Comparison of ENCODE assay signal across 24 cellular contexts in the genomic region with DNA sequence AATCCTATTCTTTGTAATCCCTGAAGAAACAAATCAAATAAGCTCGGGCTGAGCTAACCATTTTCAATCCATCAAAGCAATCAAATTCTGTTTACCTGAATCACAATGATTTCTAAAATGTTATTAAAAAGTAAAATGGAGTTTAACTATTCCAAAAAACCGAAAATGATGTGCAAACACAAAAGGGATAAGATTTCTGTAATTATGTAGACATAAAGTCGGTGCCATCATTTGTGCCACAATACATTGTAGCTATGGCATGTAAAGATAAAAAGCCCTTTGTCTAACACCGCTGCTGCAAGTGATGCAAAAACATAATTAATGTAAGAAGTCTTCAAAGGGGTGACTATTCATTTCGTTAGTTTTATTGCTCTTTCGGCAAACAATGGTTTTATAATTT.
DNase-seq lines count a peak whose midpoint lies in the region; ATAC-seq and TF ChIP-seq lines count a peak whose summit lies in the region.
"Had no signal": no experiment of that assay in that cellular context is flagged by ENCODE, and none has a peak within 500 bp of the region (broad histone marks: within the 10 kb centered on the region; RNA-seq: fewer than 3 reads in every experiment).

No MANE protein-coding gene starts in this region.

- ATAC-seq in HCT116: no peak
- no peak for ATAC-seq in HG03045 (IDR thresholded peaks at IDR 0.05; ENCODE audit: unreplicated experiment)
- ATAC-seq: A549 had no signal

- H3K9me2 ChIP-seq in HCT116 (ENCODE audit: insufficient read depth): no peaks in the 10 kb centered on the region

- H3K4me2 ChIP-seq in HCT116 (ENCODE audit: low read length): no peak overlapping the region
- H3K4me2 ChIP-seq: A549; BLaER1 treated with 17β-estradiol and CSF1 and Interleukin-3, amounts not matched to agents 10 nM and 100 nM had no signal

- H2AFZ ChIP-seq in HCT116 (ENCODE audit: low read depth, low read length, poor library complexity, severe bottlenecking): no peak overlapping the region

- H3K4me1 Mint-ChIP-seq in endodermal cell (peaks cover 51% of the 10 kb centered on the region), osteocyte (ENCODE audit: unreplicated experiment) (no peaks in the 10 kb centered on the region), nephron progenitor cell (peaks cover 17% of the 10 kb centered on the region)
- H3K4me1 Mint-ChIP-seq: CD14-positive monocyte; CD8-positive, alpha-beta memory T cell had no signal

- no peaks in the 10 kb centered on the region for H3K9me3 ChIP-seq in HCT116 (ENCODE audit: control insufficient read depth in 1 of 2, insufficient read depth in 1 of 2, low read depth in 1 of 2, low read length in 2 of 2)
- H3K9me3 ChIP-seq in endodermal cell (ENCODE audit: control insufficient read depth, low read length): peaks cover 12% of the 10 kb centered on the region
- peaks cover 0 to 8% (median 5%) of the 10 kb centered on the region in 4 donors for H3K9me3 ChIP-seq in stomach
- H3K9me3 ChIP-seq: A549; BE2C; BLaER1 treated with 17β-estradiol and CSF1 and Interleukin-3, amounts not matched to agents 10 nM and 100 nM had no signal

- H3K9ac ChIP-seq in HCT116 (ENCODE audit: low read length) (no peak overlapping the region), endodermal cell (ENCODE audit: extremely low read depth, low read length, poor library complexity, severe bottlenecking) (no peak overlapping the region)
- H3K9ac ChIP-seq: BLaER1 treated with 17β-estradiol and CSF1 and Interleukin-3, amounts not matched to agents 10 nM and 100 nM had no signal

- TF ChIP-seq POLR2A in HCT116 (IDR thresholded peaks at IDR 0.05; ENCODE audit: borderline replicate concordance, extremely low read depth, insufficient read depth, insufficient read length): no peak
- no peak for TF ChIP-seq POLR2A in stomach (IDR thresholded peaks at IDR 0.05)

- POLR2A ChIA-PET in HCT116 (lab: Charles Lee): no interaction called here

- 83 to 91% methylated on average over 3 to 6 of the region's 6 CpGs for WGBS in endodermal cell (ENCODE audit: insufficient coverage in 1 of 2, insufficient read length in 1 of 2), 2 experiments
- 44 to 56% (median 53%) methylated on average over 6 of the region's 6 CpGs for WGBS in stomach, 5 donors

- H3K27me3 Mint-ChIP-seq in endodermal cell (ENCODE audit: insufficient read depth) (peaks cover 9% of the 10 kb centered on the region), osteocyte (ENCODE audit: unreplicated experiment) (no peaks in the 10 kb centered on the region), nephron progenitor cell (ENCODE audit: low read depth, poor library complexity) (peaks cover 38% of the 10 kb centered on the region)

- H3K79me2 ChIP-seq in HCT116 (ENCODE audit: insufficient read depth, low read length): no peaks in the 10 kb centered on the region

- H3K27ac ChIP-seq in HCT116 (ENCODE audit: low read depth, low read length): no peak overlapping the region
- no peak overlapping the region for H3K27ac ChIP-seq in endodermal cell (ENCODE audit: low read depth, low read length)
- H3K27ac ChIP-seq in stomach: no peak overlapping the region
- H3K27ac ChIP-seq: A549; BLaER1 treated with 17β-estradiol and CSF1 and Interleukin-3, amounts not matched to agents 10 nM and 100 nM had no signal

- TF ChIP-seq CTCF in HCT116 (IDR thresholded peaks at IDR 0.05 in 2 of 3, conservative IDR thresholded peaks at IDR 0.05 in 1 of 3; ENCODE audit: borderline replicate concordance in 1 of 3, insufficient read depth in 1 of 3, low read depth in 2 of 3, low read length in 2 of 3) (no peak), endodermal cell (conservative IDR thresholded peaks at IDR 0.05) (no peak), stomach (IDR thresholded peaks at IDR 0.05) (no peak), osteocyte (IDR thresholded peaks at IDR 0.05) (no peak), nephron progenitor cell (IDR thresholded peaks at IDR 0.05) (no peak)

- intact Hi-C loops in HCT116 (cut with micrococcal nuclease) (no loop called here), stomach (cut with DNase I; ENCODE audit: low total_unique reads) (no loop called here)

- CTCF ChIA-PET in HCT116 (lab: Charles Lee): no interaction called here

- H3K36me3 Mint-ChIP-seq in endodermal cell (ENCODE audit: low read depth) (no peaks in the 10 kb centered on the region), osteocyte (ENCODE audit: unreplicated experiment) (no peaks in the 10 kb centered on the region), nephron progenitor cell (ENCODE audit: low read depth) (no peaks in the 10 kb centered on the region)
- H3K36me3 Mint-ChIP-seq: CD14-positive monocyte; CD8-positive, alpha-beta memory T cell had no signal

- TF ChIP-seq EP300 in stomach (IDR thresholded peaks at IDR 0.05): no peak

- BruUV-seq in HCT116 (replicated peaks; lab: Mats Ljungman, UMichigan): no TSS peak

- H3K4me1 ChIP-seq in HCT116 (ENCODE audit: control insufficient read depth in 1 of 2, insufficient read depth in 2 of 2, low read length in 2 of 2) (no peaks in the 10 kb centered on the region), endodermal cell (ENCODE audit: control insufficient read depth, insufficient read depth, low read length) (peaks cover 29% of the 10 kb centered on the region), stomach (no peaks in the 10 kb centered on the region)
- H3K4me1 ChIP-seq: A549; BE2C; BLaER1 treated with 17β-estradiol and CSF1 and Interleukin-3, amounts not matched to agents 10 nM and 100 nM had no signal

- H3K27ac Mint-ChIP-seq in endodermal cell (no peak overlapping the region), osteocyte (ENCODE audit: unreplicated experiment) (no peak overlapping the region), nephron progenitor cell (no peak overlapping the region)
- H3K27ac Mint-ChIP-seq: CD14-positive monocyte; CD4-positive, alpha-beta T cell; CD8-positive, alpha-beta memory T cell; HFFc6 had no signal

- H3K9me3 Mint-ChIP-seq in endodermal cell (peaks cover 13% of the 10 kb centered on the region), osteocyte (ENCODE audit: unreplicated experiment) (no peaks in the 10 kb centered on the region), nephron progenitor cell (peaks cover 6% of the 10 kb centered on the region)
- H3K9me3 Mint-ChIP-seq: CD4-positive, alpha-beta T cell; CD8-positive, alpha-beta memory T cell had no signal

- H4K20me1 ChIP-seq in HCT116 (ENCODE audit: insufficient read depth): no peaks in the 10 kb centered on the region
- H4K20me1 ChIP-seq: BLaER1 treated with 17β-estradiol and CSF1 and Interleukin-3, amounts not matched to agents 10 nM and 100 nM had no signal

- H3K4me3 ChIP-seq in HCT116 (replicated peaks in 1 of 2; ENCODE audit: low read depth in 1 of 2, low read length in 2 of 2): no peak overlapping the region
- peak overlapping the region; percentile 16 for H3K4me3 ChIP-seq in endodermal cell (ENCODE audit: low read length)
- H3K4me3 ChIP-seq in stomach: no peak overlapping the region
- H3K4me3 ChIP-seq: A549; BLaER1 treated with 17β-estradiol and CSF1 and Interleukin-3, amounts not matched to agents 10 nM and 100 nM had no signal

- H3K4me3 Mint-ChIP-seq in endodermal cell (no peak overlapping the region), osteocyte (ENCODE audit: unreplicated experiment) (no peak overlapping the region), nephron progenitor cell (no peak overlapping the region)
- H3K4me3 Mint-ChIP-seq: CD4-positive, alpha-beta T cell; CD8-positive, alpha-beta memory T cell; HFFc6 had no signal

- H3K27me3 ChIP-seq in HCT116 (ENCODE audit: insufficient read depth, low read length): peaks cover 67% of the 10 kb centered on the region
- no peaks in the 10 kb centered on the region for H3K27me3 ChIP-seq in endodermal cell (ENCODE audit: control insufficient read depth, insufficient read depth, low read length, poor library complexity, severe bottlenecking)
- H3K27me3 ChIP-seq in stomach: peaks cover 0 to 66% (median 0%) of the 10 kb centered on the region in 3 donors
- H3K27me3 ChIP-seq: BLaER1 treated with 17β-estradiol and CSF1 and Interleukin-3, amounts not matched to agents 10 nM and 100 nM had no signal

- no peak for TF ChIP-seq RAD21 in HCT116 (IDR thresholded peaks at IDR 0.05; ENCODE audit: low read depth)

- DNase-seq in HCT116 (ENCODE audit: low read depth, low spot score) (no peak), NCI-H526 treated with DMSO at 0.1 percent for 48 hours (lab: John Stamatoyannopoulos, UW) (peak; percentile 21), NCI-H748 treated with DMSO at 0.1 percent for 48 hours (lab: John Stamatoyannopoulos, UW) (peak; percentile 84), endodermal cell (no peak), stomach (no peak), osteocyte (ENCODE audit: extremely low spot score, unreplicated experiment) (no peak), nephron progenitor cell (no peak)
- DNase-seq: 8988T; ACHN; AML-193; BE2C; Calu3; CD4-positive, alpha-beta T cell; CD8-positive, alpha-beta memory T cell; DMS53; DMS79 treated with DMSO at 0.1 percent for 48 hours; GF-D8; GOT3; HCEC 1CT; HFFc6 had no signal

- H3K36me3 ChIP-seq in HCT116 (ENCODE audit: control insufficient read depth in 1 of 2, insufficient read depth in 2 of 2, low read length in 2 of 2) (no peaks in the 10 kb centered on the region), endodermal cell (ENCODE audit: control insufficient read depth, insufficient read depth, low read length) (no peaks in the 10 kb centered on the region), stomach (no peaks in the 10 kb centered on the region)
- H3K36me3 ChIP-seq: BE2C; BLaER1 treated with 17β-estradiol and CSF1 and Interleukin-3, amounts not matched to agents 10 nM and 100 nM had no signal

- RAD21 ChIA-PET in HCT116 (lab: Charles Lee; ENCODE audit: low non-redundant PET in 1 of 2, low total read pairs in 2 of 2, uncharacterized antibody in 2 of 2, unreplicated experiment in 2 of 2): no interaction called here

TF ChIP-seq in HCT116, 20 proteins besides CTCF, POLR2A, EP300 and RAD21:
- TF ChIP-seq SIN3A (IDR thresholded peaks at IDR 0.05; ENCODE audit: low read depth) (no peak), ELF1 (IDR thresholded peaks at IDR 0.05; ENCODE audit: borderline replicate concordance, low read depth) (no peak), EZH2 (IDR thresholded peaks at IDR 0.05) (peak; percentile 92; the same call in 1 of the 2 replicates), POLR2AphosphoS5 (IDR thresholded peaks at IDR 0.05; ENCODE audit: low read depth, low read length) (no peak)
- TF ChIP-seq, protein P1, sequence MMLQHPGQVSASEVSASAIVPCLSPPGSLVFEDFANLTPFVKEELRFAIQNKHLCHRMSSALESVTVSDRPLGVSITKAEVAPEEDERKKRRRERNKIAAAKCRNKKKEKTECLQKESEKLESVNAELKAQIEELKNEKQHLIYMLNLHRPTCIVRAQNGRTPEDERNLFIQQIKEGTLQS (IDR thresholded peaks at IDR 0.05): no peak
TF ChIP-seq in HCT116: peak in this region for 1.

Comparison
In these comparisons a context has a peak if more than half of its experiments do, and no peak if none do; other contexts are left out.
1. DNase-seq: peak in NCI-H526 treated with DMSO at 0.1 percent for 48 hours (single experiment) and NCI-H748 treated with DMSO at 0.1 percent for 48 hours (single experiment); none in HCT116 (single experiment), endodermal cell (single experiment), stomach (single experiment), osteocyte (single experiment) and nephron progenitor cell (single experiment).